Comparison of ENCODE assay signal across 1 cellular context in the genomic region with DNA sequence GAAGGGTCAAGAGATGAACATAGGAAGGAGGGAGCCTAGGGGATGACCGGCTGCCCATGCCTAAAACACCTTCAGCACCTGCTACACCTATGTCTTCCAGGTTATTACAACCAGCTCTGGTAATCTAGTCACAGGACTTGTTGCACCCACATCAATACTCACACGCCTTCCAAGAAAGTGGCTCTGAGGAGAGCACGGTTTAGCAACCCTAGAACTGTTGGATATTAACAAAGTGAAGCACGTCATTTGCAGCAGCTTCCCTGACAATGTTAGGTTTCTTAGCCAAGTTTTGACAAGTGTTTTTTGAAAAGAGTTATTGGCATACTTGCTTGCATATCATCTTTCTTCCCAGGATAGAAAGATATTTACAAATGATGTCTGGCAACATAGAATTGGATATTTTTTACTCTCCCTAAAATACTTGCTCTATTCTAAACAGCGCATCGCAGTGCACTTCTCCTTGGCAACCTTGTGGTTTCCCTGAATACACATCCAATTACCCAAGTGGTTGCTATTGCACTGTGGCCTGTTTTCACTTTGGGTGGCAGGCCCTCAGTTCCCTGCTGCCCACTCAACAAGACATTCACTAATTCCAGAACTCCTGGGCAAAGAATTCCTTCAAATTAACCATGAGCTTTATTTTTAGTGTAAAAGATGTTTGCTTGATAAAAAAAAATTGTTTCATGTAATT.
TF ChIP-seq lines count a peak whose summit lies in the region.

No MANE protein-coding gene starts in this region.

TF ChIP-seq in HepG2, 621 proteins besides CTCF, POLR2A, EP300 and RAD21:
- TF ChIP-seq MIER3 (CRISPR knock-in tag; IDR thresholded peaks at IDR 0.05; ENCODE audit: borderline replicate concordance) (no peak), ZNF879 (CRISPR knock-in tag; IDR thresholded peaks at IDR 0.05) (no peak), FOSL2 (CRISPR knock-in tag; IDR thresholded peaks at IDR 0.05) (no peak), ZNF816 (CRISPR knock-in tag; IDR thresholded peaks at IDR 0.05; ENCODE audit: borderline replicate concordance) (no peak), TBX3 (IDR thresholded peaks at IDR 0.05; ENCODE audit: borderline replicate concordance) (no peak)
- TF ChIP-seq, protein P1, sequence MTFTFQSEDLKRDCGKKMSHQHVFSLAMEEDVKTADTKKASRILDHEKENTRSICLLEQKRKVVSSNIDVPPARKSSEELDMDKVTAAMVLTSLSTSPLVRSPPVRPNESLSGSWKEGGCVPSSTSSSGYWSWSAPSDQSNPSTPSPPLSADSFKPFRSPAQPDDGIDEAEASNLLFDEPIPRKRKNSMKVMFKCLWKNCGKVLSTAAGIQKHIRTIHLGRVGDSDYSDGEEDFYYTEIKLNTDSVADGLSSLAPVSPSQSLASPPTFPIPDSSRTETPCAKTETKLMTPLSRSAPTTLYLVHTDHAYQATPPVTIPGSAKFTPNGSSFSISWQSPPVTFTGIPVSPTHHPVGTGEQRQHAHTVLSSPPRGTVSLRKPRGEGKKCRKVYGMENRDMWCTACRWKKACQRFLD (CRISPR knock-in tag; IDR thresholded peaks at IDR 0.05; ENCODE audit: borderline replicate concordance) = no peak
- TF ChIP-seq, protein P2, sequence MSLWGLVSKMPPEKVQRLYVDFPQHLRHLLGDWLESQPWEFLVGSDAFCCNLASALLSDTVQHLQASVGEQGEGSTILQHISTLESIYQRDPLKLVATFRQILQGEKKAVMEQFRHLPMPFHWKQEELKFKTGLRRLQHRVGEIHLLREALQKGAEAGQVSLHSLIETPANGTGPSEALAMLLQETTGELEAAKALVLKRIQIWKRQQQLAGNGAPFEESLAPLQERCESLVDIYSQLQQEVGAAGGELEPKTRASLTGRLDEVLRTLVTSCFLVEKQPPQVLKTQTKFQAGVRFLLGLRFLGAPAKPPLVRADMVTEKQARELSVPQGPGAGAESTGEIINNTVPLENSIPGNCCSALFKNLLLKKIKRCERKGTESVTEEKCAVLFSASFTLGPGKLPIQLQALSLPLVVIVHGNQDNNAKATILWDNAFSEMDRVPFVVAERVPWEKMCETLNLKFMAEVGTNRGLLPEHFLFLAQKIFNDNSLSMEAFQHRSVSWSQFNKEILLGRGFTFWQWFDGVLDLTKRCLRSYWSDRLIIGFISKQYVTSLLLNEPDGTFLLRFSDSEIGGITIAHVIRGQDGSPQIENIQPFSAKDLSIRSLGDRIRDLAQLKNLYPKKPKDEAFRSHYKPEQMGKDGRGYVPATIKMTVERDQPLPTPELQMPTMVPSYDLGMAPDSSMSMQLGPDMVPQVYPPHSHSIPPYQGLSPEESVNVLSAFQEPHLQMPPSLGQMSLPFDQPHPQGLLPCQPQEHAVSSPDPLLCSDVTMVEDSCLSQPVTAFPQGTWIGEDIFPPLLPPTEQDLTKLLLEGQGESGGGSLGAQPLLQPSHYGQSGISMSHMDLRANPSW (CRISPR knock-in tag; IDR thresholded peaks at IDR 0.05; ENCODE audit: borderline replicate concordance) = no peak
- TF ChIP-seq, protein P3, sequence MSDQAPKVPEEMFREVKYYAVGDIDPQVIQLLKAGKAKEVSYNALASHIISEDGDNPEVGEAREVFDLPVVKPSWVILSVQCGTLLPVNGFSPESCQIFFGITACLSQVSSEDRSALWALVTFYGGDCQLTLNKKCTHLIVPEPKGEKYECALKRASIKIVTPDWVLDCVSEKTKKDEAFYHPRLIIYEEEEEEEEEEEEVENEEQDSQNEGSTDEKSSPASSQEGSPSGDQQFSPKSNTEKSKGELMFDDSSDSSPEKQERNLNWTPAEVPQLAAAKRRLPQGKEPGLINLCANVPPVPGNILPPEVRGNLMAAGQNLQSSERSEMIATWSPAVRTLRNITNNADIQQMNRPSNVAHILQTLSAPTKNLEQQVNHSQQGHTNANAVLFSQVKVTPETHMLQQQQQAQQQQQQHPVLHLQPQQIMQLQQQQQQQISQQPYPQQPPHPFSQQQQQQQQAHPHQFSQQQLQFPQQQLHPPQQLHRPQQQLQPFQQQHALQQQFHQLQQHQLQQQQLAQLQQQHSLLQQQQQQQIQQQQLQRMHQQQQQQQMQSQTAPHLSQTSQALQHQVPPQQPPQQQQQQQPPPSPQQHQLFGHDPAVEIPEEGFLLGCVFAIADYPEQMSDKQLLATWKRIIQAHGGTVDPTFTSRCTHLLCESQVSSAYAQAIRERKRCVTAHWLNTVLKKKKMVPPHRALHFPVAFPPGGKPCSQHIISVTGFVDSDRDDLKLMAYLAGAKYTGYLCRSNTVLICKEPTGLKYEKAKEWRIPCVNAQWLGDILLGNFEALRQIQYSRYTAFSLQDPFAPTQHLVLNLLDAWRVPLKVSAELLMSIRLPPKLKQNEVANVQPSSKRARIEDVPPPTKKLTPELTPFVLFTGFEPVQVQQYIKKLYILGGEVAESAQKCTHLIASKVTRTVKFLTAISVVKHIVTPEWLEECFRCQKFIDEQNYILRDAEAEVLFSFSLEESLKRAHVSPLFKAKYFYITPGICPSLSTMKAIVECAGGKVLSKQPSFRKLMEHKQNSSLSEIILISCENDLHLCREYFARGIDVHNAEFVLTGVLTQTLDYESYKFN (CRISPR knock-in tag; conservative IDR thresholded peaks at IDR 0.05) = no peak
- TF ChIP-seq, protein P4, sequence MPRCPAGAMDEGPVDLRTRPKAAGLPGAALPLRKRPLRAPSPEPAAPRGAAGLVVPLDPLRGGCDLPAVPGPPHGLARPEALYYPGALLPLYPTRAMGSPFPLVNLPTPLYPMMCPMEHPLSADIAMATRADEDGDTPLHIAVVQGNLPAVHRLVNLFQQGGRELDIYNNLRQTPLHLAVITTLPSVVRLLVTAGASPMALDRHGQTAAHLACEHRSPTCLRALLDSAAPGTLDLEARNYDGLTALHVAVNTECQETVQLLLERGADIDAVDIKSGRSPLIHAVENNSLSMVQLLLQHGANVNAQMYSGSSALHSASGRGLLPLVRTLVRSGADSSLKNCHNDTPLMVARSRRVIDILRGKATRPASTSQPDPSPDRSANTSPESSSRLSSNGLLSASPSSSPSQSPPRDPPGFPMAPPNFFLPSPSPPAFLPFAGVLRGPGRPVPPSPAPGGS (CRISPR knock-in tag; IDR thresholded peaks at IDR 0.05) = no peak
